Comparison of ENCODE assay signal across 18 cellular contexts in the genomic region with DNA sequence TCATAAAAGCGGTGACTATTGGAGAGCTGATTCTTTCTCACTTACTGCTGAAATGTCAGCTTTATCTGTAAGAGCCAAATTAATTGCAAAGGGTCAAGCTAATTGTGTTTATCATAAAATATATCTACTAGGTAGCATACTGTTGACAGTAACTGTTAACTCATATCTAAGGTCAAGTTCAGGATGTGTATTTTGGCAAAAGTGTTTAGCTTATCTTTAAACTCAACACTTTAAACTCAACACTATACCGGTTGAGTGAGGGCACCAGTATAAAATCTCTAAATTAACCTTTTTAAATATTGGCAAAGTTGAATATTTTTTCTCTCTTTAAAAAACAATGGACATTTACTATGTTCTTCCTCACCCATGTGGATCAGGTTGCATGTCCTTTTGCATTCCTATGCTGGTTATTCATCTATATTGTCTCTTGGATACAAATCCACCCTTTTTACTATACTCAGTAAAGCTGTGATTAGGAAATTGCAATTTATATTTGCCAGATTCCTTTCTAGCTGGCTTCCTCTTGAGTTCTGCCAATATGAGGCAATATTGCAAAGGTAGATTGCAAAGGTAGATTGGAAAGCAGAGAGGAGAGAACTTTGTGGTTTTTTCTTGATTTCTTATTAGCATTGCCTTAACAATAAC.
DNase-seq lines count a peak whose midpoint lies in the region; ATAC-seq and TF ChIP-seq lines count a peak whose summit lies in the region.
"Had no signal": no experiment of that assay in that cellular context is flagged by ENCODE, and none has a peak within 500 bp of the region (broad histone marks: within the 10 kb centered on the region; RNA-seq: fewer than 3 reads in every experiment).

No MANE protein-coding gene starts in this region.

- H3K27ac Mint-ChIP-seq in stimulated activated naive CD8-positive, alpha-beta T cell treated with anti-CD3 and anti-CD28 coated beads, Interleukin-15, amount 100 ng/mL, for 72 hours, result no peak overlapping the region
- H3K27ac Mint-ChIP-seq: activated B cell treated with CpG ODN at 0.5 μM for 24 hours had no signal

- peaks cover 58% of the 10 kb centered on the region for H3K4me1 ChIP-seq in RWPE2 (ENCODE audit: insufficient read depth, poor library complexity, severe bottlenecking)
- H3K4me1 ChIP-seq in skeletal muscle satellite cell (ENCODE audit: control insufficient read depth, insufficient read depth, low read length), result peaks cover 69% of the 10 kb centered on the region

- H3K4me3 ChIP-seq in RWPE2 (ENCODE audit: severe bottlenecking) (peak overlapping the region; percentile 2), skeletal muscle satellite cell (ENCODE audit: low read length) (no peak overlapping the region)
- H3K4me3 ChIP-seq: tibial nerve had no signal

- H3K4me2 ChIP-seq in skeletal muscle satellite cell (ENCODE audit: low read length), result peak overlapping the region; percentile 56

- no peaks in the 10 kb centered on the region for H3K27me3 ChIP-seq in RWPE2 (ENCODE audit: insufficient read depth, poor library complexity, severe bottlenecking)
- no peaks in the 10 kb centered on the region for H3K27me3 ChIP-seq in skeletal muscle satellite cell (ENCODE audit: control insufficient read depth, insufficient read depth, low read length)
- H3K27me3 ChIP-seq: tibial nerve had no signal

- TF ChIP-seq CTCF in RWPE2 (IDR thresholded peaks at IDR 0.05; ENCODE audit: poor library complexity, severe bottlenecking), result peak; percentile 20

- no peak overlapping the region for H3K4me3 Mint-ChIP-seq in stimulated activated naive CD8-positive, alpha-beta T cell treated with anti-CD3 and anti-CD28 coated beads, Interleukin-15, amount 100 ng/mL, for 72 hours
- H3K4me3 Mint-ChIP-seq: activated B cell treated with CpG ODN at 0.5 μM for 24 hours had no signal

- H3K9ac ChIP-seq in skeletal muscle satellite cell (ENCODE audit: low read depth, low read length), result peak overlapping the region; percentile 80

- peak; percentile 71 for DNase-seq in HCEC 1CT
- no peak for DNase-seq in RWPE2 (ENCODE audit: low spot score)
- peak; percentile 31 for DNase-seq in fibroblast of gingiva (ENCODE audit: low read depth)
- DNase-seq in activated T-cell treated with anti-CD3 and anti-CD28 coated beads, Interleukin-2, amount 50 U/mL, for 1 hour, result no peak
- no peak for DNase-seq in stimulated activated naive CD8-positive, alpha-beta T cell treated with anti-CD3 and anti-CD28 coated beads, Interleukin-15, amount 100 ng/mL, for 72 hours
- no peak for DNase-seq in effector CD8-positive, alpha-beta T cell (lab: John Stamatoyannopoulos, UW)
- DNase-seq: activated B cell treated with CpG ODN at 0.5 μM for 24 hours; activated effector memory CD4-positive, alpha-beta T cell treated with Interleukin-2 at 50 U/mL for 16 hours; KBM-7; left colon; NCI-H1105; NCI-H2171 treated with DMSO at 0.1 percent for 48 hours; SHP77 treated with DMSO at 0.1 percent for 48 hours; stimulated activated CD4-positive, alpha-beta T cell treated with anti-CD3 and anti-CD28 coated beads, Interleukin-4, amount 100 ng/mL, for 24 hours; T-helper 2 cell had no signal

- ATAC-seq in RWPE2 (ENCODE audit: low read depth) (peak; percentile 79), GM21367 (IDR thresholded peaks at IDR 0.05; ENCODE audit: unreplicated experiment) (no peak)
- ATAC-seq in stimulated activated naive CD8-positive, alpha-beta T cell treated with anti-CD3 and anti-CD28 coated beads, Interleukin-15, amount 100 ng/mL, for 72 hours, result no peak
- ATAC-seq: left colon had no signal

- peaks cover 0 to 2% of the 10 kb centered on the region in 2 donors for H3K9me3 Mint-ChIP-seq in stimulated activated naive CD8-positive, alpha-beta T cell treated with anti-CD3 and anti-CD28 coated beads, Interleukin-15, amount 100 ng/mL, for 72 hours
- H3K9me3 Mint-ChIP-seq: activated B cell treated with CpG ODN at 0.5 μM for 24 hours had no signal

- no peaks in the 10 kb centered on the region for H3K36me3 ChIP-seq in RWPE2 (ENCODE audit: low read depth)
- H3K36me3 ChIP-seq in skeletal muscle satellite cell (ENCODE audit: insufficient read depth, low read length), result no peaks in the 10 kb centered on the region
- H3K36me3 ChIP-seq: tibial nerve had no signal

- H3K9me3 ChIP-seq in RWPE2 (ENCODE audit: severe bottlenecking) (no peaks in the 10 kb centered on the region), skeletal muscle satellite cell (replicated peaks; ENCODE audit: low read length) (no peaks in the 10 kb centered on the region)

- no peaks in the 10 kb centered on the region for H3K4me1 Mint-ChIP-seq in stimulated activated naive CD8-positive, alpha-beta T cell treated with anti-CD3 and anti-CD28 coated beads, Interleukin-15, amount 100 ng/mL, for 72 hours
- H3K4me1 Mint-ChIP-seq: activated B cell treated with CpG ODN at 0.5 μM for 24 hours had no signal

- H3K27me3 Mint-ChIP-seq in stimulated activated naive CD8-positive, alpha-beta T cell treated with anti-CD3 and anti-CD28 coated beads, Interleukin-15, amount 100 ng/mL, for 72 hours, result no peaks in the 10 kb centered on the region
- H3K27me3 Mint-ChIP-seq: activated B cell treated with CpG ODN at 0.5 μM for 24 hours had no signal

- H3K27ac ChIP-seq in RWPE2 (ENCODE audit: poor library complexity, severe bottlenecking), result peak overlapping the region; percentile 99
- H3K27ac ChIP-seq: tibial nerve had no signal

Comparison
In these comparisons a context has a peak if more than half of its experiments do, and no peak if none do; other contexts are left out.
1. DNase-seq: peak in HCEC 1CT (single experiment) and fibroblast of gingiva (single experiment); none in RWPE2 (single experiment), activated T-cell treated with anti-CD3 and anti-CD28 coated beads, Interleukin-2, amount 50 U/mL, for 1 hour (single experiment), stimulated activated naive CD8-positive, alpha-beta T cell treated with anti-CD3 and anti-CD28 coated beads, Interleukin-15, amount 100 ng/mL, for 72 hours (0 of 2) and effector CD8-positive, alpha-beta T cell (single experiment).